ENCODE assay signal across 9 cellular contexts in the genomic region with DNA sequence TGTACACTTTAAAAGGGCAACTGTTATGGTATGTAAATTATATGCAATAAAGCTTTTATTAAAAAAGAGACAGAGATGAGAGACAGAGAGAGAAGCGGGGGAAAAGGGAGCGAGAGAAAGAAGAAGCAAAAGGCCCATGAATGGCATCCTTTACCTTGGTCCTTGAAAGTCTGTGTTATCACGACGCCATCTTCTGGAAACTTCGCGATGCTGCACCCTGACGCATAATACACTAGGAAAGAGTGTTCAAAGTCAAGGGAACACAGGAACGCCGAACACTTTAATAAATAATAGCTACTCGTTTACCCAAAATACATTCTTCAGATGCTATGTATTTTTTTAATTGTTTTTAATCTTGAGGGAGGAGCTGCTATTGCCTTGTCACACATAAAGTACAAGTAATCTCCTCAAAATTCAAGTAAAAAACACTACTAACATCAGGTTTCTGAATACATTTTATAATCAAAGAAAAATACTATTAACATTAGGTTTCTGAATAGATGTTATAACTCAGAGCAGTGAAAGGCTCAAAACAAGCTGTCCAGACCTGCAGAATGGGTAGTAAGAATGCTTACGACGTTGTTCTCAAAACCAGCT. TPM values are rescaled to one million over a fixed set of nuclear protein-coding genes. Genes with fewer than 3 reads are reported as not detected.
A peak's percentile ranks its signal among the peaks of the same experiment; 100 is the strongest.
DNase-seq lines count a peak whose midpoint lies in the region; ATAC-seq and TF ChIP-seq lines count a peak whose summit lies in the region.
"Had no signal": no experiment of that assay in that cellular context is flagged by ENCODE, and none has a peak within 500 bp of the region (broad histone marks: within the 10 kb centered on the region; RNA-seq: fewer than 3 reads in every experiment).

No MANE protein-coding gene starts in this region.

- no peaks in the 10 kb centered on the region for H3K9me3 Mint-ChIP-seq in T-helper 2 cell treated with Interferon-gamma antibody and Interleukin-4, amounts not matched to agents 5 μg/mL and 100 μg/mL, for 36 hours
- H3K9me3 Mint-ChIP-seq in neural crest cell: no peaks in the 10 kb centered on the region
- H3K9me3 Mint-ChIP-seq: CD8-positive, alpha-beta memory T cell had no signal

- no peak overlapping the region for H3K4me3 Mint-ChIP-seq in T-helper 2 cell treated with Interferon-gamma antibody and Interleukin-4, amounts not matched to agents 5 μg/mL and 100 μg/mL, for 36 hours
- no peak overlapping the region for H3K4me3 Mint-ChIP-seq in neural crest cell
- H3K4me3 Mint-ChIP-seq: CD8-positive, alpha-beta memory T cell had no signal

- ATAC-seq in GM21447 (IDR thresholded peaks at IDR 0.05; ENCODE audit: unreplicated experiment) (no peak), HG03469 (IDR thresholded peaks at IDR 0.05; ENCODE audit: unreplicated experiment) (no peak)

- DNase-seq in NCI-H446 (lab: John Stamatoyannopoulos, UW) (peak; percentile 3 to 8), NCI-H446 treated with DMSO at 0.1 percent for 48 hours (lab: John Stamatoyannopoulos, UW) (no peak), MV-4-11 (lab: John Stamatoyannopoulos, UW) (peak; percentile 52), fibroblast of gingiva (ENCODE audit: low read depth) (peak; percentile 40), neural crest cell (ENCODE audit: low read depth, low spot score) (peak; percentile 65)
- peak; percentile 23 for DNase-seq in T-helper 2 cell treated with Interferon-gamma antibody and Interleukin-4, amounts not matched to agents 5 μg/mL and 100 μg/mL, for 36 hours (ENCODE audit: low spot score)

- H3K4me1 Mint-ChIP-seq in T-helper 2 cell treated with Interferon-gamma antibody and Interleukin-4, amounts not matched to agents 5 μg/mL and 100 μg/mL, for 36 hours (ENCODE audit: low read depth): peaks cover 2% of the 10 kb centered on the region
- peaks cover 5% of the 10 kb centered on the region for H3K4me1 Mint-ChIP-seq in neural crest cell

- H3K36me3 Mint-ChIP-seq in T-helper 2 cell treated with Interferon-gamma antibody and Interleukin-4, amounts not matched to agents 5 μg/mL and 100 μg/mL, for 36 hours (ENCODE audit: low read depth): peaks cover 43% of the 10 kb centered on the region
- peaks cover 8% of the 10 kb centered on the region for H3K36me3 Mint-ChIP-seq in neural crest cell (ENCODE audit: low read depth)

- H3K27ac Mint-ChIP-seq in T-helper 2 cell treated with Interferon-gamma antibody and Interleukin-4, amounts not matched to agents 5 μg/mL and 100 μg/mL, for 36 hours: no peak overlapping the region
- no peak overlapping the region for H3K27ac Mint-ChIP-seq in neural crest cell (ENCODE audit: unreplicated experiment)
- H3K27ac Mint-ChIP-seq: CD8-positive, alpha-beta memory T cell had no signal

- TF ChIP-seq CTCF in neural crest cell (conservative IDR thresholded peaks at IDR 0.05): peak; percentile 87

- no peaks in the 10 kb centered on the region for H3K27me3 Mint-ChIP-seq in T-helper 2 cell treated with Interferon-gamma antibody and Interleukin-4, amounts not matched to agents 5 μg/mL and 100 μg/mL, for 36 hours (ENCODE audit: low read depth)
- H3K27me3 Mint-ChIP-seq in neural crest cell (ENCODE audit: low read depth): no peaks in the 10 kb centered on the region
- H3K27me3 Mint-ChIP-seq: CD8-positive, alpha-beta memory T cell had no signal

RNA-seq across cellular contexts. Expression of a gene that starts 23.0 kb away (rescaled TPM):
- not detected in 2 replicates for total RNA-seq in neural crest cell
- total RNA-seq: CD8-positive, alpha-beta memory T cell had no signal

RNA-seq across cellular contexts. Expression of a gene that starts 51.1 kb away (rescaled TPM):
- total RNA-seq in neural crest cell: 53.8 and 59.0 TPM in 2 replicates
